8 cellular contexts compared by ENCODE assay signal in genomic region chr4:105194328-105195231, GRCh38. TPM values are rescaled to one million over a fixed set of nuclear protein-coding genes. Genes with fewer than 3 reads are reported as not detected.
DNase-seq lines count a peak whose midpoint lies in the region; ATAC-seq and TF ChIP-seq lines count a peak whose summit lies in the region.

No MANE protein-coding gene starts in this region.

- H3K9ac ChIP-seq in smooth muscle cell (ENCODE audit: low read depth): peak overlapping the region; percentile 19

- no peaks in the 10 kb centered on the region for H3K27me3 Mint-ChIP-seq in activated CD8-positive, alpha-beta memory T cell treated with anti-CD3 and anti-CD28 coated beads, Interleukin-2, amount 10 ng/mL, durations not matched to agents 7 days and 5 days

- no peak overlapping the region for H3K27ac Mint-ChIP-seq in activated CD8-positive, alpha-beta memory T cell treated with anti-CD3 and anti-CD28 coated beads, Interleukin-2, amount 10 ng/mL, durations not matched to agents 7 days and 5 days

- H3K27ac ChIP-seq in RWPE2 (ENCODE audit: poor library complexity, severe bottlenecking) (peak overlapping the region; percentile 52), smooth muscle cell (ENCODE audit: low read depth) (peak overlapping the region; percentile 88)

- H3K4me2 ChIP-seq in smooth muscle cell: peak overlapping the region; percentile 36

- peaks cover 8% of the 10 kb centered on the region for H3K36me3 ChIP-seq in RWPE2 (ENCODE audit: low read depth)
- peaks cover 4% of the 10 kb centered on the region for H3K36me3 ChIP-seq in smooth muscle cell (ENCODE audit: low read depth)

- H3F3A ChIP-seq in smooth muscle cell (ENCODE audit: low read depth): no peaks in the 10 kb centered on the region

- peaks cover 14% of the 10 kb centered on the region for H3K4me1 Mint-ChIP-seq in activated CD8-positive, alpha-beta memory T cell treated with anti-CD3 and anti-CD28 coated beads, Interleukin-2, amount 10 ng/mL, durations not matched to agents 7 days and 5 days

- H3K4me1 ChIP-seq in RWPE2 (ENCODE audit: insufficient read depth, poor library complexity, severe bottlenecking): peaks cover 49% of the 10 kb centered on the region
- H3K4me1 ChIP-seq in smooth muscle cell (ENCODE audit: low read depth): no peaks in the 10 kb centered on the region

- no peak overlapping the region for H2AFZ ChIP-seq in smooth muscle cell (ENCODE audit: low read depth)

- H3K4me3 Mint-ChIP-seq in activated CD8-positive, alpha-beta memory T cell treated with anti-CD3 and anti-CD28 coated beads, Interleukin-2, amount 10 ng/mL, durations not matched to agents 7 days and 5 days: no peak overlapping the region

- TF ChIP-seq CTCF in RWPE2 (IDR thresholded peaks at IDR 0.05; ENCODE audit: poor library complexity, severe bottlenecking) (no peak), smooth muscle cell (IDR thresholded peaks at IDR 0.05; ENCODE audit: borderline replicate concordance, insufficient read depth, poor library complexity, severe bottlenecking) (no peak)

- no peak for DNase-seq in activated CD8-positive, alpha-beta memory T cell treated with anti-CD3 and anti-CD28 coated beads, Interleukin-2, amount 10 ng/mL, durations not matched to agents 7 days and 5 days
- no peak for DNase-seq in activated CD8-positive, alpha-beta memory T cell treated with anti-CD3 and anti-CD28 coated beads for 24 hours
- DNase-seq in RWPE2 (ENCODE audit: low spot score): no peak
- DNase-seq in smooth muscle cell (lab: John Stamatoyannopoulos, UW; ENCODE audit: unreplicated experiment): no peak
- DNase-seq in NCI-H2029 treated with DMSO at 0.1 percent for 48 hours (lab: John Stamatoyannopoulos, UW): no peak
- DNase-seq in NCI-H1436 (lab: John Stamatoyannopoulos, UW): no peak
- no peak for DNase-seq in stimulated activated CD4-positive, alpha-beta T cell treated with anti-CD3 and anti-CD28 coated beads, Interleukin-1b, Interleukin-23, amount 100 ng/mL, for 48 hours

- H3K36me3 Mint-ChIP-seq in activated CD8-positive, alpha-beta memory T cell treated with anti-CD3 and anti-CD28 coated beads, Interleukin-2, amount 10 ng/mL, durations not matched to agents 7 days and 5 days: peaks cover 46% of the 10 kb centered on the region

- H4K20me1 ChIP-seq in smooth muscle cell (ENCODE audit: low read depth): peaks cover 31% of the 10 kb centered on the region

- peak; percentile 57 for ATAC-seq in activated CD8-positive, alpha-beta memory T cell treated with anti-CD3 and anti-CD28 coated beads, Interleukin-2, amount 10 ng/mL, durations not matched to agents 7 days and 5 days
- ATAC-seq in HG02852 (IDR thresholded peaks at IDR 0.05; ENCODE audit: unreplicated experiment): peak; percentile 87
- ATAC-seq in RWPE2 (ENCODE audit: low read depth): peak; percentile 79

- H3K27me3 ChIP-seq in RWPE2 (ENCODE audit: insufficient read depth, poor library complexity, severe bottlenecking) (no peaks in the 10 kb centered on the region), smooth muscle cell (ENCODE audit: low read depth) (no peaks in the 10 kb centered on the region)

- peaks cover 7% of the 10 kb centered on the region for H3K79me2 ChIP-seq in smooth muscle cell (ENCODE audit: low read depth)

- no peaks in the 10 kb centered on the region for H3K9me3 Mint-ChIP-seq in activated CD8-positive, alpha-beta memory T cell treated with anti-CD3 and anti-CD28 coated beads, Interleukin-2, amount 10 ng/mL, durations not matched to agents 7 days and 5 days (ENCODE audit: low read depth)

- CTCF ChIA-PET in activated CD8-positive, alpha-beta memory T cell treated with anti-CD3 and anti-CD28 coated beads, Interleukin-2, amount 10 ng/mL, durations not matched to agents 7 days and 5 days (lab: Charles Lee): no interaction called here

- H3K4me3 ChIP-seq in RWPE2 (ENCODE audit: severe bottlenecking) (no peak overlapping the region), smooth muscle cell (no peak overlapping the region)

- H3K9me3 ChIP-seq in RWPE2 (ENCODE audit: severe bottlenecking) (no peaks in the 10 kb centered on the region), smooth muscle cell (replicated peaks; ENCODE audit: low read depth) (no peaks in the 10 kb centered on the region)

RNA-seq across cellular contexts. Expression of gene TET2, which starts 47.9 kb away (rescaled TPM):
- 10 to 100 TPM; 24.6 to 25.1 TPM for total RNA-seq in activated CD8-positive, alpha-beta memory T cell treated with anti-CD3 and anti-CD28 coated beads, Interleukin-2, amount 10 ng/mL, durations not matched to agents 7 days and 5 days
- total RNA-seq in smooth muscle cell: 18.6 and 20.5 TPM in 2 replicates
- 2.7 and 5.6 TPM in 2 replicates for polyA plus RNA-seq in smooth muscle cell
